20 cellular contexts compared by ENCODE assay signal in genomic region chr21:40454057-40454456, GRCh38.
DNase-seq lines count a peak whose midpoint lies in the region; ATAC-seq lines count a peak whose summit lies in the region.
"Had no signal": no experiment of that assay in that cellular context is flagged by ENCODE, and none has a peak within 500 bp of the region (broad histone marks: within the 10 kb centered on the region; RNA-seq: fewer than 3 reads in every experiment).

No MANE protein-coding gene starts in this region.

- H3K36me3 ChIP-seq in neuronal stem cell (replicated peaks in 1 of 2; ENCODE audit: control insufficient read depth in 2 of 2, insufficient read depth in 2 of 2, low read length in 2 of 2) = no peaks in the 10 kb centered on the region
- H3K36me3 ChIP-seq: BE2C; BLaER1 treated with 17β-estradiol and CSF1 and Interleukin-3, amounts not matched to agents 10 nM and 100 nM had no signal

- WGBS in neuronal stem cell (ENCODE audit: extremely low coverage in 2 of 2, insufficient read length in 2 of 2, insufficient replicate concordance in 1 of 2), 2 donors = no CpG with 5 or more reads among the region's 3 CpGs

- H3K9me3 ChIP-seq in neuronal stem cell (replicated peaks in 1 of 2; ENCODE audit: control insufficient read depth in 2 of 2, insufficient read depth in 1 of 2, low read depth in 1 of 2, low read length in 2 of 2) = no peaks in the 10 kb centered on the region
- H3K9me3 ChIP-seq: BE2C; BLaER1 treated with 17β-estradiol and CSF1 and Interleukin-3, amounts not matched to agents 10 nM and 100 nM had no signal

- no peak overlapping the region for H2BK120ac ChIP-seq in neuronal stem cell (ENCODE audit: low read depth, low read length)

- no peak overlapping the region for H4K91ac ChIP-seq in neuronal stem cell (ENCODE audit: low read depth, low read length, poor library complexity)

- no peak overlapping the region for H3K23ac ChIP-seq in neuronal stem cell (ENCODE audit: low read depth, low read length, poor library complexity)

- H3K4me3 ChIP-seq in neuronal stem cell (ENCODE audit: low read length in 2 of 2) = no peak overlapping the region
- H3K4me3 ChIP-seq: BLaER1 treated with 17β-estradiol and CSF1 and Interleukin-3, amounts not matched to agents 10 nM and 100 nM; GM12878; GM23338 had no signal

- no peak overlapping the region for H3K27ac ChIP-seq in neuronal stem cell (replicated peaks; ENCODE audit: low read length)
- H3K27ac ChIP-seq: 22Rv1; BLaER1 treated with 17β-estradiol and CSF1 and Interleukin-3, amounts not matched to agents 10 nM and 100 nM had no signal

- DNase-seq in NCI-H2107 treated with DMSO at 0.1 percent for 48 hours (lab: John Stamatoyannopoulos, UW; ENCODE audit: unreplicated experiment) = peak; percentile 31
- DNase-seq in NCI-H2107 (lab: John Stamatoyannopoulos, UW) = no peak
- DNase-seq in NCI-H82 treated with DMSO at 0.1 percent for 48 hours (lab: John Stamatoyannopoulos, UW; ENCODE audit: unreplicated experiment) = peak; percentile 50
- DNase-seq in NCI-H82 (lab: John Stamatoyannopoulos, UW) = no peak
- DNase-seq in NCI-H69 (lab: John Stamatoyannopoulos, UW) = peak; percentile 63
- DNase-seq in neuronal stem cell (ENCODE audit: low spot score) = no peak
- DNase-seq: AML-193; BE2C; CD4-positive, alpha-beta T cell; CD8-positive, alpha-beta memory T cell; DMS 273 treated with DMSO at 0.1 percent for 48 hours; EL; GDM1; H9 had no signal

- no peak overlapping the region for H2BK5ac ChIP-seq in neuronal stem cell (ENCODE audit: low read length)

- no peak overlapping the region for H2BK12ac ChIP-seq in neuronal stem cell (ENCODE audit: low read length)

- H3K79me1 ChIP-seq in neuronal stem cell (ENCODE audit: low read depth, low read length) = no peaks in the 10 kb centered on the region

- no peaks in the 10 kb centered on the region for H3K27me3 ChIP-seq in neuronal stem cell (ENCODE audit: control insufficient read depth in 3 of 3, insufficient read depth in 3 of 3, low read depth in 1 of 3, low read length in 3 of 3)
- H3K27me3 ChIP-seq: BE2C; BLaER1 treated with 17β-estradiol and CSF1 and Interleukin-3, amounts not matched to agents 10 nM and 100 nM had no signal

- no peak overlapping the region for H2BK15ac ChIP-seq in neuronal stem cell (ENCODE audit: low read length)

- H3K14ac ChIP-seq in neuronal stem cell (ENCODE audit: low read length) = no peak overlapping the region

- no peak overlapping the region for H4K8ac ChIP-seq in neuronal stem cell (ENCODE audit: low read depth, low read length)

- H3K18ac ChIP-seq in neuronal stem cell (ENCODE audit: low read length) = no peak overlapping the region

- H2AK5ac ChIP-seq in neuronal stem cell (ENCODE audit: low read depth, low read length) = no peak overlapping the region

- ATAC-seq in HG03442 (IDR thresholded peaks at IDR 0.05; ENCODE audit: unreplicated experiment) = no peak
- ATAC-seq: GM12878, GM23338, HCT116 had no signal

- H3K4ac ChIP-seq in neuronal stem cell (ENCODE audit: low read length) = no peak overlapping the region

- no peak overlapping the region for H2AFZ ChIP-seq in neuronal stem cell (ENCODE audit: low read length)
- H2AFZ ChIP-seq: GM23338 had no signal

- H3K4me1 ChIP-seq in neuronal stem cell (ENCODE audit: control insufficient read depth in 2 of 2, insufficient read depth in 1 of 2, low read depth in 1 of 2, low read length in 2 of 2) = no peaks in the 10 kb centered on the region
- H3K4me1 ChIP-seq: BE2C; BLaER1 treated with 17β-estradiol and CSF1 and Interleukin-3, amounts not matched to agents 10 nM and 100 nM had no signal

- H3K4me2 ChIP-seq in neuronal stem cell (ENCODE audit: insufficient read depth, low read length, poor library complexity, severe bottlenecking) = no peak overlapping the region
- H3K4me2 ChIP-seq: BLaER1 treated with 17β-estradiol and CSF1 and Interleukin-3, amounts not matched to agents 10 nM and 100 nM; GM23338 had no signal

- H3K9ac ChIP-seq in neuronal stem cell (ENCODE audit: low read depth, low read length, poor library complexity) = no peak overlapping the region
- H3K9ac ChIP-seq: BLaER1 treated with 17β-estradiol and CSF1 and Interleukin-3, amounts not matched to agents 10 nM and 100 nM had no signal

Comparison
In these comparisons a context has a peak if more than half of its experiments do, and no peak if none do; other contexts are left out.
1. DNase-seq: peak in NCI-H2107 treated with DMSO at 0.1 percent for 48 hours (single experiment), NCI-H82 treated with DMSO at 0.1 percent for 48 hours (single experiment) and NCI-H69 (single experiment); none in NCI-H2107 (single experiment), NCI-H82 (single experiment) and neuronal stem cell (single experiment).